ENCODE assay signal across 8 cellular contexts in genomic region chr3:44439499-44440295, GRCh38. TPM values are rescaled to one million over a fixed set of nuclear protein-coding genes. Genes with fewer than 3 reads are reported as not detected.
DNase-seq lines count a peak whose midpoint lies in the region; ATAC-seq lines count a peak whose summit lies in the region.

No MANE protein-coding gene starts in this region.

- H3K4me1 Mint-ChIP-seq in naive thymus-derived CD8-positive, alpha-beta T cell = peaks cover 19 to 48% (median 38%) of the 10 kb centered on the region in 4 donors
- H3K4me1 Mint-ChIP-seq in stimulated activated naive CD8-positive, alpha-beta T cell treated with anti-CD3 and anti-CD28 coated beads, Interleukin-15, amount 100 ng/mL, for 72 hours = peaks cover 39% of the 10 kb centered on the region

- H3K9ac ChIP-seq in duodenal mucosa (ENCODE audit: low read depth in 1 of 2, low read length in 2 of 2) = peak overlapping the region; percentile 40 to 57

- no peaks in the 10 kb centered on the region for H3K9me3 Mint-ChIP-seq in naive thymus-derived CD8-positive, alpha-beta T cell
- H3K9me3 Mint-ChIP-seq in stimulated activated naive CD8-positive, alpha-beta T cell treated with anti-CD3 and anti-CD28 coated beads, Interleukin-15, amount 100 ng/mL, for 72 hours = no peaks in the 10 kb centered on the region

- H3K36me3 ChIP-seq in duodenal mucosa (ENCODE audit: control insufficient read depth in 1 of 2, insufficient read depth in 2 of 2, low read length in 2 of 2) = peaks cover 0 to 18% of the 10 kb centered on the region in 2 donors

- ATAC-seq in GM19324 (IDR thresholded peaks at IDR 0.05; ENCODE audit: low FRiP score, unreplicated experiment) (peak; percentile 85), HG03469 (IDR thresholded peaks at IDR 0.05; ENCODE audit: unreplicated experiment) (peak; percentile 98)
- ATAC-seq in naive thymus-derived CD8-positive, alpha-beta T cell = peak; percentile 87 to 90
- peak; percentile 95 for ATAC-seq in stimulated activated naive CD8-positive, alpha-beta T cell treated with anti-CD3 and anti-CD28 coated beads, Interleukin-15, amount 100 ng/mL, for 72 hours

- peak overlapping the region; percentile 77 for H3K27ac ChIP-seq in duodenal mucosa (ENCODE audit: low read depth, low read length)

- H3K9me3 ChIP-seq in duodenal mucosa (ENCODE audit: control insufficient read depth in 1 of 2, low read length in 2 of 2) = no peaks in the 10 kb centered on the region

- H3K4me1 ChIP-seq in duodenal mucosa (ENCODE audit: control insufficient read depth in 1 of 2, insufficient read depth in 2 of 2, low read length in 2 of 2) = peaks cover 20 to 23% of the 10 kb centered on the region in 2 donors

- peaks cover 3 to 13% (median 4%) of the 10 kb centered on the region in 3 donors for H3K36me3 Mint-ChIP-seq in naive thymus-derived CD8-positive, alpha-beta T cell

- H3K4me3 Mint-ChIP-seq in naive thymus-derived CD8-positive, alpha-beta T cell = peak overlapping the region; percentile 57 to 88 (median 81)
- H3K4me3 Mint-ChIP-seq in stimulated activated naive CD8-positive, alpha-beta T cell treated with anti-CD3 and anti-CD28 coated beads, Interleukin-15, amount 100 ng/mL, for 72 hours = peak overlapping the region; percentile 77 to 84

- no peaks in the 10 kb centered on the region for H3K27me3 Mint-ChIP-seq in naive thymus-derived CD8-positive, alpha-beta T cell
- H3K27me3 Mint-ChIP-seq in stimulated activated naive CD8-positive, alpha-beta T cell treated with anti-CD3 and anti-CD28 coated beads, Interleukin-15, amount 100 ng/mL, for 72 hours = no peaks in the 10 kb centered on the region

- peak; percentile 33 to 42 for DNase-seq in activated CD4-positive, alpha-beta T cell treated with anti-CD3 and anti-CD28 coated beads for 4 hours
- DNase-seq in naive thymus-derived CD8-positive, alpha-beta T cell = peak in 9 of 10 donors; percentile 49 to 82 (median 68)
- DNase-seq in stimulated activated naive CD8-positive, alpha-beta T cell treated with anti-CD3 and anti-CD28 coated beads, Interleukin-15, amount 100 ng/mL, for 72 hours = peak; percentile 66 to 89
- DNase-seq in NCI-H524 (lab: John Stamatoyannopoulos, UW) (no peak), DMS53 (lab: John Stamatoyannopoulos, UW) (no peak)

- no peaks in the 10 kb centered on the region for H3K27me3 ChIP-seq in duodenal mucosa (ENCODE audit: control insufficient read depth in 1 of 2, insufficient read depth in 2 of 2, low read length in 2 of 2)

- H3K4me3 ChIP-seq in duodenal mucosa (ENCODE audit: low read depth in 1 of 2, low read length in 2 of 2) = peak overlapping the region; percentile 55 to 61

- POLR2A ChIA-PET in naive thymus-derived CD8-positive, alpha-beta T cell (lab: Charles Lee) = interaction anchor here (0.6 to 1.6 kb wide), 3 partner anchors 71 to 101 kb away, joined by 3 to 7 read pairs (median 4); partner anchors contain the start of gene TCAIM

- peak overlapping the region; percentile 90 to 97 (median 95) for H3K27ac Mint-ChIP-seq in naive thymus-derived CD8-positive, alpha-beta T cell
- peak overlapping the region; percentile 95 to 98 for H3K27ac Mint-ChIP-seq in stimulated activated naive CD8-positive, alpha-beta T cell treated with anti-CD3 and anti-CD28 coated beads, Interleukin-15, amount 100 ng/mL, for 72 hours

RNA-seq across cellular contexts. Expression of gene ZNF445, which starts 37.8 kb away (rescaled TPM):
- 10 to 100 TPM; 31.1 to 32.2 TPM for total RNA-seq in naive thymus-derived CD8-positive, alpha-beta T cell
- 1 to 10 TPM; 2.8 to 3.3 (median 3.0) TPM for polyA plus RNA-seq in naive thymus-derived CD8-positive, alpha-beta T cell

Comparison
In these comparisons a context has a peak if more than half of its experiments do, and no peak if none do; other contexts are left out.
1. DNase-seq: peak in activated CD4-positive, alpha-beta T cell treated with anti-CD3 and anti-CD28 coated beads for 4 hours (2 of 2), naive thymus-derived CD8-positive, alpha-beta T cell (9 of 10) and stimulated activated naive CD8-positive, alpha-beta T cell treated with anti-CD3 and anti-CD28 coated beads, Interleukin-15, amount 100 ng/mL, for 72 hours (2 of 2); none in NCI-H524 (0 of 2) and DMS53 (single experiment).
2. Peak in every context shown above with its lines, with median percentiles within 50 percentile points of each other: ATAC-seq.